In genomic region chr6:83055366-83055964, GRCh38 we compare ENCODE assay signal across 8 cellular contexts. TPM values are rescaled to one million over a fixed set of nuclear protein-coding genes. Genes with fewer than 3 reads are reported as not detected.
A peak's percentile ranks its signal among the peaks of the same experiment; 100 is the strongest.
DNase-seq lines count a peak whose midpoint lies in the region; ATAC-seq, FAIRE-seq and TF ChIP-seq lines count a peak whose summit lies in the region.

No MANE protein-coding gene starts in this region.

- H3K36me3 Mint-ChIP-seq in CD8-positive, alpha-beta T cell: peaks cover 63% of the 10 kb centered on the region
- peaks cover 5% of the 10 kb centered on the region for H3K36me3 Mint-ChIP-seq in central memory CD8-positive, alpha-beta T cell (ENCODE audit: insufficient read depth)

- H3K9me3 Mint-ChIP-seq in CD8-positive, alpha-beta T cell: no peaks in the 10 kb centered on the region
- H3K9me3 Mint-ChIP-seq in central memory CD8-positive, alpha-beta T cell: no peaks in the 10 kb centered on the region

- POLR2A ChIA-PET in CD8-positive, alpha-beta T cell (lab: Charles Lee): no interaction called here

- ATAC-seq in CD8-positive, alpha-beta T cell: peak; percentile 71
- ATAC-seq in GM18909 (IDR thresholded peaks at IDR 0.05; ENCODE audit: poor library complexity, unreplicated experiment): peak; percentile 53
- peak; percentile 19 for ATAC-seq in central memory CD8-positive, alpha-beta T cell (replicated peaks; ENCODE audit: extremely low read depth, poor library complexity, severe bottlenecking)

- H3K36me3 ChIP-seq in CD8-positive, alpha-beta T cell (ENCODE audit: insufficient read depth, low read length): no peaks in the 10 kb centered on the region
- H3K36me3 ChIP-seq in kidney (ENCODE audit: control insufficient read depth in 1 of 2, insufficient read depth in 2 of 2, low read length in 2 of 2): no peaks in the 10 kb centered on the region

- CTCF ChIA-PET in CD8-positive, alpha-beta T cell (lab: Charles Lee): interaction anchor here (1.3 to 8.2 kb wide), 3 partner anchors 12 to 783 kb away, joined by 4 to 82 read pairs (median 29); partner anchors contain the start of genes DOP1A and UBE3D

- peak in 4 of 7 experiments; percentile 29 to 54 (median 41) for DNase-seq in CD8-positive, alpha-beta T cell
- peak; percentile 73 to 82 for DNase-seq in Kasumi-1 (lab: John Stamatoyannopoulos, UW)
- peak; percentile 36 for DNase-seq in SW480 (ENCODE audit: low spot score)
- DNase-seq in central memory CD8-positive, alpha-beta T cell (ENCODE audit: low spot score in 2 of 2): no peak
- no peak for DNase-seq in kidney
- peak; percentile 40 for DNase-seq in stimulated activated CD4-positive, alpha-beta T cell treated with anti-CD3 and anti-CD28 coated beads, Interleukin-4, amount 100 ng/mL, for 24 hours
- DNase-seq in activated CD4-positive, CD25-positive, alpha-beta regulatory T cell treated with anti-CD3 and anti-CD28 coated beads, Interleukin-2, amount 50 U/mL, for 72 hours: no peak

- H3K27ac Mint-ChIP-seq in CD8-positive, alpha-beta T cell: no peak overlapping the region
- H3K27ac Mint-ChIP-seq in central memory CD8-positive, alpha-beta T cell (ENCODE audit: low read depth): no peak overlapping the region

- intact Hi-C loops in CD8-positive, alpha-beta T cell (cut with DNase I, micrococcal nuclease): loop anchor here (1.0 to 2.0 kb wide), 3 partner anchors 784 to 807 kb away; no protein-coding TSS in a partner anchor
- intact Hi-C loops in kidney (cut with DNase I): loop anchor here (10.0 kb wide), 1 partner anchor 781 kb away; no protein-coding TSS in a partner anchor

- peaks cover 13% of the 10 kb centered on the region for H3K4me1 Mint-ChIP-seq in CD8-positive, alpha-beta T cell (ENCODE audit: low read depth)
- H3K4me1 Mint-ChIP-seq in central memory CD8-positive, alpha-beta T cell: no peaks in the 10 kb centered on the region

- no peaks in the 10 kb centered on the region for H3K27me3 Mint-ChIP-seq in CD8-positive, alpha-beta T cell (ENCODE audit: low read depth)
- H3K27me3 Mint-ChIP-seq in central memory CD8-positive, alpha-beta T cell: no peaks in the 10 kb centered on the region

- H3K4me1 ChIP-seq in CD8-positive, alpha-beta T cell (ENCODE audit: insufficient read depth, low read length): no peaks in the 10 kb centered on the region
- H3K4me1 ChIP-seq in kidney (ENCODE audit: control insufficient read depth in 1 of 2, insufficient read depth in 1 of 2, low read depth in 1 of 2, low read length in 2 of 2): no peaks in the 10 kb centered on the region

- H3K4me3 ChIP-seq in CD8-positive, alpha-beta T cell (ENCODE audit: low read depth, low read length): no peak overlapping the region
- no peak overlapping the region for H3K4me3 ChIP-seq in kidney (ENCODE audit: low read length in 2 of 2)

- no peaks in the 10 kb centered on the region for H3K9me3 ChIP-seq in CD8-positive, alpha-beta T cell (ENCODE audit: low read length)
- no peaks in the 10 kb centered on the region for H3K9me3 ChIP-seq in kidney (ENCODE audit: control insufficient read depth in 1 of 2, low read length in 2 of 2)

- peak; percentile 80 for FAIRE-seq in kidney (lab: Jason Lieb, UNC)

- H3K9ac ChIP-seq in kidney (ENCODE audit: low read length in 2 of 2): no peak overlapping the region

- H3K4me3 Mint-ChIP-seq in CD8-positive, alpha-beta T cell: no peak overlapping the region
- no peak overlapping the region for H3K4me3 Mint-ChIP-seq in central memory CD8-positive, alpha-beta T cell

- H3K27ac ChIP-seq in CD8-positive, alpha-beta T cell (ENCODE audit: low read depth, low read length): no peak overlapping the region
- H3K27ac ChIP-seq in kidney (ENCODE audit: low read depth in 2 of 2, low read length in 2 of 2): no peak overlapping the region

- no peaks in the 10 kb centered on the region for H3K27me3 ChIP-seq in CD8-positive, alpha-beta T cell (ENCODE audit: insufficient read depth, low read length)

- peak; percentile 87 for TF ChIP-seq CTCF in CD8-positive, alpha-beta T cell (IDR thresholded peaks at IDR 0.05)
- TF ChIP-seq CTCF in kidney (IDR thresholded peaks at IDR 0.05; ENCODE audit: borderline replicate concordance, extremely low read depth, insufficient read depth): peak; percentile 60

RNA-seq across cellular contexts. Expression of gene UBE3D, which starts 10.2 kb away (rescaled TPM):
- 1 to 10 TPM; 5.7 to 6.4 TPM for total RNA-seq in CD8-positive, alpha-beta T cell
- 6.0 TPM for total RNA-seq in kidney
- polyA plus RNA-seq in kidney (ENCODE audit: insufficient read depth, low read depth, low replicate concordance): 4.8 TPM

RNA-seq across cellular contexts. Expression of gene DOP1A, which starts 12.0 kb away (rescaled TPM):
- 10 to 100 TPM; 12.1 to 12.3 TPM for total RNA-seq in CD8-positive, alpha-beta T cell
- 31.6 TPM for total RNA-seq in kidney
- polyA plus RNA-seq in kidney (ENCODE audit: insufficient read depth, low read depth, low replicate concordance): 5.1 TPM

Comparison
In these comparisons a context has a peak if more than half of its experiments do, and no peak if none do; other contexts are left out.
1. ATAC-seq: peak in every context shown above with its lines; median percentile 71 in CD8-positive, alpha-beta T cell; 53 in GM18909; 19 in central memory CD8-positive, alpha-beta T cell.
2. DNase-seq: peak in CD8-positive, alpha-beta T cell (4 of 7), Kasumi-1 (2 of 2), SW480 (single experiment) and stimulated activated CD4-positive, alpha-beta T cell treated with anti-CD3 and anti-CD28 coated beads, Interleukin-4, amount 100 ng/mL, for 24 hours (single experiment); none in central memory CD8-positive, alpha-beta T cell (0 of 2), kidney (single experiment) and activated CD4-positive, CD25-positive, alpha-beta regulatory T cell treated with anti-CD3 and anti-CD28 coated beads, Interleukin-2, amount 50 U/mL, for 72 hours (single experiment).